1 cellular context compared by ENCODE assay signal in the genomic region with DNA sequence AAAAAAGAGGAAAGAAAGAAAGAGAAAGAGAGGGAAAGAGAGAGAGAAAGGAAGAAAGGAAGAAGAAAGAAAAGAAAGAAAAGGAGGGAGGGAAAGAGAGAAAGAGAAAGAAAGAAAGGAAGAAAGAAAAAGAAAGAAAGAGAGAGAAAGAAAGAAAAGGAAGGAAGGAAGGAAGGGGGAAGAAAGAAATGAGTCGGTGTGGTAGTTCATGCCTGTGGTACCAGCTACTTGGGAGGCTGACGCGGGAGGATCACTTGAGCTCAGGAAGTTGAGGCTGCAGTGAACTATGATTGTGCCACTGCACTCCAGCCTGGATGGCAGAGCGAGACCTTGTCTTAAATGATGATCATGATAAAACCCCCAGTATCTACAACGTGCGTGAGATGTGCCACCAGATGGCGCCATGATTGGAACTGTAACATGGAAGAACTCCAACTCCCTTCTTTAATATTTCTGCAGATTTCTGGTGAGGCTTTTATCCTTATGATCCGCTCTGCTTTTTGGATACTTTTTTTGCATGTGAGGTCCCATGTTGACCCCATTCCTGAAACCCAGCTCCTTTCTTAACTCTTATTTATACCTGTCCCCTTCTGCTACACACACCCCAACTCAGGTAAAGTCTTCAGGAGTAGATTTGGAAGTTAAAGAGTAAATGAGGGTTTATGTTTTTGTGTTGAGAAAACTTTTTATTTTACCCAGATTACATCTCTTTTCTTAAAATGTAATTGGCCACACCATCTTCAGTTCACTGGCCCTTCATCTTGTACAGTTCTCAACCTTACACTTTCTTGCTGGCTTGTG.
A peak's percentile ranks its signal among the peaks of the same experiment; 100 is the strongest.
TF ChIP-seq lines count a peak whose summit lies in the region.

No MANE protein-coding gene starts in this region.

TF ChIP-seq in HepG2, 621 proteins besides CTCF, POLR2A, EP300 and RAD21 (continued from another document):
- TF ChIP-seq ARID5B (CRISPR knock-in tag; IDR thresholded peaks at IDR 0.05): peak; percentile 7; the same call in 1 of the 2 replicates
- TF ChIP-seq ZSCAN20 (CRISPR knock-in tag; IDR thresholded peaks at IDR 0.05; ENCODE audit: borderline replicate concordance): no peak
- TF ChIP-seq NAIF1 (CRISPR knock-in tag; IDR thresholded peaks at IDR 0.05; ENCODE audit: borderline replicate concordance): no peak
- TF ChIP-seq, protein P1, sequence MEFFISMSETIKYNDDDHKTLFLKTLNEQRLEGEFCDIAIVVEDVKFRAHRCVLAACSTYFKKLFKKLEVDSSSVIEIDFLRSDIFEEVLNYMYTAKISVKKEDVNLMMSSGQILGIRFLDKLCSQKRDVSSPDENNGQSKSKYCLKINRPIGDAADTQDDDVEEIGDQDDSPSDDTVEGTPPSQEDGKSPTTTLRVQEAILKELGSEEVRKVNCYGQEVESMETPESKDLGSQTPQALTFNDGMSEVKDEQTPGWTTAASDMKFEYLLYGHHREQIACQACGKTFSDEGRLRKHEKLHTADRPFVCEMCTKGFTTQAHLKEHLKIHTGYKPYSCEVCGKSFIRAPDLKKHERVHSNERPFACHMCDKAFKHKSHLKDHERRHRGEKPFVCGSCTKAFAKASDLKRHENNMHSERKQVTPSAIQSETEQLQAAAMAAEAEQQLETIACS (CRISPR knock-in tag; IDR thresholded peaks at IDR 0.05): no peak
- TF ChIP-seq, protein P2, sequence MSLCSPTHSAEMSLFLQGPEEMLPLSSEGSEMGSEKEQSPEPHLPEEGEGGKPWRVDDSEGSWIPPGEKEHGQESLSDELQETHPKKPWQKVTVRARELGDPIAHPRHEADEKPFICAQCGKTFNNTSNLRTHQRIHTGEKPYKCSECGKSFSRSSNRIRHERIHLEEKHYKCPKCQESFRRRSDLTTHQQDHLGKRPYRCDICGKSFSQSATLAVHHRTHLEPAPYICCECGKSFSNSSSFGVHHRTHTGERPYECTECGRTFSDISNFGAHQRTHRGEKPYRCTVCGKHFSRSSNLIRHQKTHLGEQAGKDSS (CRISPR knock-in tag; IDR thresholded peaks at IDR 0.05; ENCODE audit: borderline replicate concordance, low read depth): peak; percentile 29; the same call in 1 of the 2 replicates
- TF ChIP-seq ZNF652 (CRISPR knock-in tag; IDR thresholded peaks at IDR 0.05; ENCODE audit: borderline replicate concordance, low read depth): no peak
- no peak for TF ChIP-seq SALL2 (CRISPR knock-in tag; IDR thresholded peaks at IDR 0.05)
